In genomic region chr20:50467618-50468373, GRCh38 we compare ENCODE assay signal across 8 cellular contexts. TPM values are rescaled to one million over a fixed set of nuclear protein-coding genes. Genes with fewer than 3 reads are reported as not detected.
DNase-seq lines count a peak whose midpoint lies in the region; ATAC-seq and TF ChIP-seq lines count a peak whose summit lies in the region.

No MANE protein-coding gene starts in this region.

- H3K36me3 ChIP-seq in mucosa of descending colon (ENCODE audit: low read depth): no peaks in the 10 kb centered on the region

- ATAC-seq in mucosa of descending colon (peak; percentile 26), HG03196 (IDR thresholded peaks at IDR 0.05; ENCODE audit: unreplicated experiment) (no peak), HG02870 (IDR thresholded peaks at IDR 0.05; ENCODE audit: unreplicated experiment) (no peak), GM19467 (IDR thresholded peaks at IDR 0.05; ENCODE audit: unreplicated experiment) (no peak)

- TF ChIP-seq CTCF in astrocyte of the spinal cord (IDR thresholded peaks at IDR 0.05; ENCODE audit: low read depth, low read length): no peak
- no peak for TF ChIP-seq CTCF in mucosa of descending colon (IDR thresholded peaks at IDR 0.05)

- no peaks in the 10 kb centered on the region for H3K9me3 ChIP-seq in mucosa of descending colon

- H3K4me3 ChIP-seq in astrocyte of the spinal cord (ENCODE audit: low read depth, low read length) (no peak overlapping the region), mucosa of descending colon (no peak overlapping the region)

- peak; percentile 64 for DNase-seq in activated effector memory CD4-positive, alpha-beta T cell treated with anti-CD3 and anti-CD28 coated beads, Interleukin-2, amount 50 U/mL, for 16 hours
- no peak for DNase-seq in activated effector memory CD4-positive, alpha-beta T cell treated with Interleukin-2 at 50 U/mL for 16 hours
- DNase-seq in NCI-H82 (lab: John Stamatoyannopoulos, UW): peak; percentile 73
- peak; percentile 41 for DNase-seq in astrocyte of the spinal cord (ENCODE audit: low read depth, low spot score)
- DNase-seq in mucosa of descending colon: peak in 1 of 3 donors; percentile 52

- in situ Hi-C loops in astrocyte of the spinal cord (cut with HindIII; ENCODE audit: low sequenced_read_pairs): no loop called here

- H3K4me1 ChIP-seq in mucosa of descending colon (ENCODE audit: low read depth): peaks cover 5% of the 10 kb centered on the region

- intact Hi-C loops in mucosa of descending colon (cut with DNase I, micrococcal nuclease): loop anchor here in 1 of 2 donors (5.0 kb wide), 1 partner anchor 280 kb away; no protein-coding TSS in a partner anchor

RNA-seq across cellular contexts. Expression of gene PTPN1, which starts 42.4 kb away (rescaled TPM):
- total RNA-seq in mucosa of descending colon: 10 to 100 TPM; 33.2 to 35.1 (median 33.4) TPM
